ENCODE assay signal across 13 cellular contexts in the genomic region with DNA sequence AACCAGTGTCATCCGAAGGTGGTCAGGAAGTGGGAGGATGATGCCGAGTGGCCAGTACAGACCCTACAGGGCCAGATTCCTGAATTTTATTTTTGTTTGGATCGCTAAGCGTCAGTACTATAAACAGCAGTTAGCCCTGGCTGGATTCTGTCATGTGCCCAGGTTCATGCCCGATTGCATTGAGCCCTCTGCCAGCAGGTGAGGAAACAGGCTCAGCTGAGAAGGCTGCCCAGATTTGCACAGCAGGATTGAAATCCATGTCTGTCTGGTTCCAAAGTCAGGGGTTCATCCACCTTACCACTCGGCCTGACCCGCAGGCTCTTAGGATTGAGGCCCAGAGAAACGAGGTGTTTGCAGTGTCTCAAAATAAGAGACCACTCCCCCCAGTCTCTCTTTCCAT. TPM values are rescaled to one million over a fixed set of nuclear protein-coding genes. Genes with fewer than 3 reads are reported as not detected.
DNase-seq lines count a peak whose midpoint lies in the region; ATAC-seq and TF ChIP-seq lines count a peak whose summit lies in the region.
"Had no signal": no experiment of that assay in that cellular context is flagged by ENCODE, and none has a peak within 500 bp of the region (broad histone marks: within the 10 kb centered on the region; RNA-seq: fewer than 3 reads in every experiment).

No MANE protein-coding gene starts in this region.

- H3K9me3 ChIP-seq in PC-3 (ENCODE audit: low read length) (0 out of 2 replicates have a peak, but pooled peaks cover 4% of the 10 kb centered on the region), lung (ENCODE audit: control insufficient read depth in 2 of 2, insufficient read depth in 1 of 2, low read length in 1 of 2) (no peaks in the 10 kb centered on the region), suprapubic skin (no peaks in the 10 kb centered on the region)

- intact Hi-C loops in PC-3 (cut with micrococcal nuclease): no loop called here

- POLR2A ChIA-PET in PC-3 (lab: Charles Lee; ENCODE audit: unreplicated experiment): no interaction called here

- H3K9me2 ChIP-seq in PC-3 (replicated peaks; ENCODE audit: low read length): no peaks in the 10 kb centered on the region

- ATAC-seq in PC-3 (no peak), lung (ENCODE audit: insufficient read depth, low FRiP score) (no peak)

- H3F3A ChIP-seq in PC-3 (ENCODE audit: low read length, unreplicated experiment): no peaks in the 10 kb centered on the region

- H3K4me1 ChIP-seq in PC-3 (ENCODE audit: insufficient read depth, low read length) (peaks cover 24% of the 10 kb centered on the region), lung (ENCODE audit: control insufficient read depth in 2 of 2, insufficient read depth in 2 of 2, low read length in 2 of 2) (peaks cover 11 to 49% of the 10 kb centered on the region in 2 donors), suprapubic skin (peaks cover 53% of the 10 kb centered on the region)

- no TSS peak for BruUV-seq in PC-3 (replicated peaks; lab: Mats Ljungman, UMichigan)

- H4K20me1 ChIP-seq in PC-3 (ENCODE audit: low read length): no peaks in the 10 kb centered on the region

- H3K27me3 ChIP-seq in PC-3 (ENCODE audit: low read length) (no peaks in the 10 kb centered on the region), lung (ENCODE audit: control insufficient read depth, insufficient read depth) (no peaks in the 10 kb centered on the region), suprapubic skin (no peaks in the 10 kb centered on the region)

- H3K4me3 ChIP-seq in PC-3 (ENCODE audit: low read length): no peak overlapping the region
- H3K4me3 ChIP-seq in lung: no peak overlapping the region
- H3K4me3 ChIP-seq in suprapubic skin: no peak overlapping the region

- CTCF ChIA-PET in PC-3 (lab: Charles Lee): no interaction called here

- peaks cover 8% of the 10 kb centered on the region; the same call in 1 of the 2 replicates for H3K36me3 ChIP-seq in PC-3 (ENCODE audit: low read depth, low read length)
- H3K36me3 ChIP-seq in lung (ENCODE audit: control insufficient read depth in 2 of 2, insufficient read depth in 2 of 2, low read length in 2 of 2): no peaks in the 10 kb centered on the region
- H3K36me3 ChIP-seq in suprapubic skin: no peaks in the 10 kb centered on the region

- peak overlapping the region; percentile 86 for H3K9ac ChIP-seq in PC-3 (ENCODE audit: low read length)

- no peak for TF ChIP-seq EP300 in suprapubic skin (IDR thresholded peaks at IDR 0.05)

- DNase-seq in PC-3 (no peak), lung (ENCODE audit: low spot score) (no peak), suprapubic skin (ENCODE audit: low spot score in 2 of 2) (no peak), HT-29 (ENCODE audit: low spot score) (no peak), NCI-H1417 treated with DMSO at 0.1 percent for 48 hours (lab: John Stamatoyannopoulos, UW) (no peak), occipital lobe (lab: John Stamatoyannopoulos, UW) (no peak), DMS79 (lab: John Stamatoyannopoulos, UW) (no peak)
- DNase-seq: activated CD4-positive, alpha-beta T cell treated with anti-CD3 and anti-CD28 coated beads, Interleukin-2, amount 10 ng/mL, durations not matched to agents 24 days and 14 days; cerebellar nuclear complex; left colon; NCI-H1694; NCI-H82 had no signal

- H3K79me2 ChIP-seq in PC-3 (ENCODE audit: low read length): no peaks in the 10 kb centered on the region

- TF ChIP-seq CTCF in PC-3 (conservative IDR thresholded peaks at IDR 0.05; ENCODE audit: low read depth, low read length): no peak
- TF ChIP-seq CTCF in lung (IDR thresholded peaks at IDR 0.05; ENCODE audit: control extremely low read depth, extremely low read depth): no peak
- TF ChIP-seq CTCF in suprapubic skin (IDR thresholded peaks at IDR 0.05): no peak

- H2AFZ ChIP-seq in PC-3 (ENCODE audit: low read length): no peak overlapping the region

- H3K4me2 ChIP-seq in PC-3 (ENCODE audit: low read length): peak overlapping the region; percentile 72

- H3K27ac ChIP-seq in PC-3 (ENCODE audit: low read length) (peak overlapping the region; percentile 99), cingulate gyrus (ENCODE audit: low read depth, low read length) (peak overlapping the region; percentile 20), lung (ENCODE audit: low read depth in 1 of 2, low read length in 1 of 2) (peak overlapping the region; percentile 92 to 99), suprapubic skin (peak overlapping the region; percentile 93)

- no peak for TF ChIP-seq POLR2A in suprapubic skin (IDR thresholded peaks at IDR 0.05)

- 84 to 88% methylated on average over 8 of the region's 8 CpGs for WGBS in lung, 2 donors
- 88% methylated on average over 8 of the region's 8 CpGs for WGBS in suprapubic skin

RNA-seq across cellular contexts. Expression of a gene that starts 9.1 kb away (rescaled TPM):
- 12.2 and 14.3 TPM in 2 replicates for total RNA-seq in PC-3 (2014; rRNA removed)
- total RNA-seq in lung: 10 to 100 TPM; 20.3 to 38.4 TPM
- 10 to 100 TPM; 20.2 to 21.6 TPM for polyA plus RNA-seq in lung
- 10 to 100 TPM; 24.8 to 43.2 (median 35.4) TPM for total RNA-seq in suprapubic skin
- total RNA-seq in HT-29 (2014; rRNA removed; shearing (Covaris generic)): 13.5 and 23.9 TPM in 2 replicates
- 4.5 TPM for total RNA-seq in occipital lobe

RNA-seq across cellular contexts. Expression of a gene that starts 15.3 kb away (rescaled TPM):
- total RNA-seq in PC-3 (2014; rRNA removed) (21.6 and 24.1 TPM in 2 replicates), lung (10 to 100 TPM; 31.0 to 36.2 TPM), suprapubic skin (10 to 100 TPM; 19.2 to 46.2 (median 36.6) TPM), occipital lobe (42.0 TPM)
- 10 to 100 TPM; 12.1 to 32.4 TPM for polyA plus RNA-seq in lung
- total RNA-seq in HT-29 (2014; rRNA removed; shearing (Covaris generic)): 17.1 and 18.6 TPM in 2 replicates

Comparison
In these comparisons a context has a peak if more than half of its experiments do, and no peak if none do; other contexts are left out.
1. H3K27ac ChIP-seq: peak in every context shown above with its lines; median percentile 99 in PC-3; 96 in lung; 93 in suprapubic skin; 20 in cingulate gyrus.